In genomic region chr11:65314501-65315203, GRCh38 we compare ENCODE assay signal across 8 cellular contexts. TPM values are rescaled to one million over a fixed set of nuclear protein-coding genes. Genes with fewer than 3 reads are reported as not detected.
DNase-seq lines count a peak whose midpoint lies in the region; ATAC-seq and TF ChIP-seq lines count a peak whose summit lies in the region.

Gene CDC42EP2, plus strand, starts transcription at chr11:65314866. Its CDS starts 6,033 bp downstream, at chr11:65320899.

- H3K27ac ChIP-seq in liver (ENCODE audit: low read depth in 1 of 2, low read length in 2 of 2): peak within 1 kb of the TSS; percentile 90 to 92

- H3K4me1 ChIP-seq in liver (ENCODE audit: control insufficient read depth in 4 of 4, insufficient read depth in 4 of 4, low read length in 3 of 4): peaks cover 0 to 34% (median 23%) of the 10 kb centered on the region in 4 donors

- H3K9me3 ChIP-seq in liver (ENCODE audit: control insufficient read depth in 4 of 4, low read length in 3 of 4): no peaks in the 10 kb centered on the region

- ATAC-seq in HG02885 (IDR thresholded peaks at IDR 0.05; ENCODE audit: poor library complexity, unreplicated experiment): peak; percentile 80

- peak within 1 kb of the TSS; percentile 70 to 79 (median 76) for H3K4me3 ChIP-seq in liver (ENCODE audit: low read depth in 1 of 3, low read length in 3 of 3)

- WGBS in liver: under 1% methylated on average over 74 of the region's 74 CpGs

- no peak for TF ChIP-seq RAD21 in liver (IDR thresholded peaks at IDR 0.05)

- H3K27me3 ChIP-seq in liver (ENCODE audit: control insufficient read depth in 4 of 4, insufficient read depth in 4 of 4, low read length in 3 of 4): no peaks in the 10 kb centered on the region

- TF ChIP-seq CTCF in liver (IDR thresholded peaks at IDR 0.05; ENCODE audit: low read depth, low read length, missing input control): no peak

- DNase-seq in NCI-H2029 (lab: John Stamatoyannopoulos, UW) (peak; percentile 64), NCI-H2029 treated with DMSO at 0.1 percent for 48 hours (lab: John Stamatoyannopoulos, UW) (no peak), NCI-H345 (lab: John Stamatoyannopoulos, UW) (peak; percentile 70), dermis blood vessel endothelial cell (peak; percentile 90)
- DNase-seq in activated CD4-positive, alpha-beta T cell treated with anti-CD3 and anti-CD28 coated beads, Interleukin-2, amount 50 U/mL, for 24 hours (ENCODE audit: low read depth in 1 of 2, low spot score in 1 of 2): peak; percentile 57 to 59
- DNase-seq in stimulated activated CD4-positive, alpha-beta T cell treated with anti-CD3 and anti-CD28 coated beads, Interleukin-4, amount 100 ng/mL, for 1 hour: peak; percentile 77

- no peaks in the 10 kb centered on the region for H3K36me3 ChIP-seq in liver (ENCODE audit: control insufficient read depth in 4 of 4, insufficient read depth in 3 of 4, low read depth in 1 of 4, low read length in 3 of 4)

- peak within 1 kb of the TSS; percentile 10 to 40 for H3K9ac ChIP-seq in liver (ENCODE audit: low read depth in 1 of 2, low read length in 2 of 2)

TF ChIP-seq in liver, 16 proteins besides CTCF, POLR2A, EP300 and RAD21:
- TF ChIP-seq REST (IDR thresholded peaks at IDR 0.05): peak; percentile 95
- TF ChIP-seq FOXA2 (IDR thresholded peaks at IDR 0.05): no peak

RNA-seq across cellular contexts. Expression of gene CDC42EP2, which starts in this region (rescaled TPM):
- total RNA-seq in dermis blood vessel endothelial cell (11.4 and 12.3 TPM in 2 replicates), liver (1 to 10 TPM; 1.9 to 3.4 TPM)
- polyA plus RNA-seq in liver: 1 to 10 TPM; 1.8 to 2.0 TPM
